Comparison of ENCODE assay signal across 16 cellular contexts in genomic region chr10:21975378-21975990, GRCh38. TPM values are rescaled to one million over a fixed set of nuclear protein-coding genes. Genes with fewer than 3 reads are reported as not detected.
DNase-seq lines count a peak whose midpoint lies in the region; ATAC-seq and TF ChIP-seq lines count a peak whose summit lies in the region.
"Had no signal": no experiment of that assay in that cellular context is flagged by ENCODE, and none has a peak within 500 bp of the region (broad histone marks: within the 10 kb centered on the region; RNA-seq: fewer than 3 reads in every experiment).

No MANE protein-coding gene starts in this region.

- DNase-seq in DMS153 (lab: John Stamatoyannopoulos, UW) = peak; percentile 84
- peak; percentile 24 to 58 for DNase-seq in NCI-H187 (lab: John Stamatoyannopoulos, UW)
- peak; percentile 89 to 92 for DNase-seq in SHP77 (lab: John Stamatoyannopoulos, UW)
- no peak for DNase-seq in lower lobe of right lung
- DNase-seq in activated naive CD4-positive, alpha-beta T cell (lab: John Stamatoyannopoulos, UW) = no peak
- no peak for DNase-seq in RKO (ENCODE audit: low spot score)
- no peak for DNase-seq in GF-D8 (lab: John Stamatoyannopoulos, UW)
- DNase-seq: activated CD4-positive, CD25-positive, alpha-beta regulatory T cell treated with anti-CD3 and anti-CD28 coated beads, Interleukin-2, amount 50 U/mL, for 72 hours; activated T-cell treated with anti-CD3 and anti-CD28 coated beads, Interleukin-2, amount 50 U/mL, for 4 hours; AML-193; gastrocnemius medialis; kidney; NCI-H82; occipital lobe; stimulated activated CD4-positive, alpha-beta T cell treated with anti-CD3 and anti-CD28 coated beads, Interleukin-15, amount 100 ng/mL, for 24 hours had no signal

- H3K4me1 ChIP-seq in lower lobe of right lung = peaks cover 11% of the 10 kb centered on the region

- no peaks in the 10 kb centered on the region for H3K27me3 ChIP-seq in lower lobe of right lung (ENCODE audit: low read depth)
- H3K27me3 ChIP-seq: gastrocnemius medialis had no signal

- intact Hi-C loops in lower lobe of right lung (cut with DNase I) = no loop called here

- H3K9me3 ChIP-seq in lower lobe of right lung = no peaks in the 10 kb centered on the region
- H3K9me3 ChIP-seq: gastrocnemius medialis had no signal

- H3K27ac ChIP-seq in lower lobe of right lung = no peak overlapping the region
- H3K27ac ChIP-seq: gastrocnemius medialis had no signal

- H3K36me3 ChIP-seq in lower lobe of right lung = no peaks in the 10 kb centered on the region
- H3K36me3 ChIP-seq: gastrocnemius medialis had no signal

- TF ChIP-seq CTCF in lower lobe of right lung (IDR thresholded peaks at IDR 0.05) = no peak

- ATAC-seq in lower lobe of right lung (peak; percentile 45 to 52), HG03025 (IDR thresholded peaks at IDR 0.05; ENCODE audit: low FRiP score, unreplicated experiment) (no peak)
- ATAC-seq: activated T-cell treated with anti-CD3 and anti-CD28 coated beads, Interleukin-2, amount 50 U/mL, for 4 hours; gastrocnemius medialis had no signal

- no peak overlapping the region for H3K4me3 ChIP-seq in lower lobe of right lung
- H3K4me3 ChIP-seq: gastrocnemius medialis had no signal

RNA-seq across cellular contexts. Expression of gene DNAJC1, which starts 28.0 kb away (rescaled TPM):
- 32.5 TPM for total RNA-seq in lower lobe of right lung

Comparison
In these comparisons a context has a peak if more than half of its experiments do, and no peak if none do; other contexts are left out.
1. DNase-seq: peak in DMS153 (single experiment), NCI-H187 (2 of 2) and SHP77 (2 of 2); none in lower lobe of right lung (single experiment), activated naive CD4-positive, alpha-beta T cell (0 of 4), RKO (single experiment) and GF-D8 (single experiment).